34 cellular contexts compared by ENCODE assay signal in genomic region chr10:55280696-55281095, GRCh38.
"Had no signal": no experiment of that assay in that cellular context is flagged by ENCODE, and none has a peak within 500 bp of the region (broad histone marks: within the 10 kb centered on the region; RNA-seq: fewer than 3 reads in every experiment).

No MANE protein-coding gene starts in this region.

- H3K9ac ChIP-seq: KMS-11 had no signal

- DNase-seq: Karpas-422, Kasumi-1, MG63, MM.1S, MV-4-11, NCI-H1048, NCI-H1092, NCI-H1092 treated with DMSO at 0.1 percent for 48 hours, NCI-H1105, NCI-H1105 treated with DMSO at 0.1 percent for 48 hours, NCI-H1417, NCI-H1417 treated with DMSO at 0.1 percent for 48 hours, NCI-H1436, NCI-H1436 treated with DMSO at 0.1 percent for 48 hours, NCI-H146, NCI-H1694, NCI-H1694 treated with DMSO at 0.1 percent for 48 hours, NCI-H187, NCI-H187 treated with DMSO at 0.1 percent for 48 hours, NCI-H1930, NCI-H2029, NCI-H2029 treated with DMSO at 0.1 percent for 48 hours, NCI-H2081, NCI-H2081 treated with DMSO at 0.1 percent for 48 hours, NCI-H2107, NCI-H2171, NCI-H2171 treated with DMSO at 0.1 percent for 48 hours, NCI-H2227 treated with DMSO at 0.1 percent for 48 hours, NCI-H226, NCI-H345, NCI-H446, NCI-H446 treated with DMSO at 0.1 percent for 48 hours, NCI-H510A had no signal

- H3K36me3 ChIP-seq: MG63 had no signal

- H3K4me3 ChIP-seq: MG63 had no signal

- H3K4me2 ChIP-seq: KMS-11 had no signal

- H3K27me3 ChIP-seq: MG63 had no signal

- H3K27ac ChIP-seq: KMS-11 had no signal
